Comparison of ENCODE assay signal across 16 cellular contexts in the genomic region with DNA sequence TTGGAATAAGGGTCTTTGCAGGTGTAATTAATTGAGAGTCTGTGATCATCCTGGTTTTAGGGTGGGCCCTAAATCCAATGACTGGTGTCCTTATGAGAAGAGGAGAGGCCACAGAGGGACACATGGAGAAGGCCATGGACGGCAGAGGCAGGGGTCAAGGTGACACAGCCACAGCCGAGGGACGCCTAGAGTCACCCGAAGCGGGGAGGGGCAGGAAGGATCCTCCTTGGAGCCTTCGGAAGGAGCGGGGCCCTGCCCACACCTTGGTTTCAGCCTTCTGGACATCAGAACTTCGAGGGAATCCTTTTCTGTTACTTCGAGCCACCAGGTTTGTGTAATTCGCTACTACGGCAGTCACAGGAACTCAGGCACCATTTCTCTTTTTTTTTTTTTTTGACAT. TPM values are rescaled to one million over a fixed set of nuclear protein-coding genes. Genes with fewer than 3 reads are reported as not detected.
A peak's percentile ranks its signal among the peaks of the same experiment; 100 is the strongest.
DNase-seq lines count a peak whose midpoint lies in the region; ATAC-seq and TF ChIP-seq lines count a peak whose summit lies in the region.
"Had no signal": no experiment of that assay in that cellular context is flagged by ENCODE, and none has a peak within 500 bp of the region (broad histone marks: within the 10 kb centered on the region; RNA-seq: fewer than 3 reads in every experiment).

No MANE protein-coding gene starts in this region.

- POLR2A ChIA-PET in CD8-positive, alpha-beta T cell (lab: Charles Lee): no interaction called here
- POLR2A ChIA-PET in A673 (lab: Charles Lee; ENCODE audit: low non-redundant PET): no interaction called here

- no TSS peak for BruUV-seq in A673 (replicated peaks; lab: Mats Ljungman, UMichigan)

- 91 to 94% methylated on average over 11 of the region's 11 CpGs for WGBS in sigmoid colon, 2 donors

- no peak for TF ChIP-seq POLR2A in sigmoid colon (IDR thresholded peaks at IDR 0.05)

- H3K9me3 Mint-ChIP-seq in CD8-positive, alpha-beta T cell: peaks cover 5% of the 10 kb centered on the region
- H3K9me3 Mint-ChIP-seq in neural crest cell (no peaks in the 10 kb centered on the region), mesothelial cell of epicardium (peaks cover 6% of the 10 kb centered on the region)

- TF ChIP-seq CTCF in CD8-positive, alpha-beta T cell (IDR thresholded peaks at IDR 0.05): no peak
- TF ChIP-seq CTCF in neural crest cell (conservative IDR thresholded peaks at IDR 0.05) (no peak), sigmoid colon (IDR thresholded peaks at IDR 0.05) (no peak), omental fat pad (IDR thresholded peaks at IDR 0.05) (no peak), A673 (conservative IDR thresholded peaks at IDR 0.05; ENCODE audit: low read depth, low read length) (no peak), mesothelial cell of epicardium (IDR thresholded peaks at IDR 0.05; ENCODE audit: unreplicated experiment) (no peak)

- no peaks in the 10 kb centered on the region for H3K9me3 ChIP-seq in CD8-positive, alpha-beta T cell (ENCODE audit: low read length)
- H3K9me3 ChIP-seq in sigmoid colon (no peaks in the 10 kb centered on the region), A673 (ENCODE audit: low read depth, low read length, poor library complexity, severe bottlenecking) (peaks cover 5% of the 10 kb centered on the region)
- H3K9me3 ChIP-seq: A549, HAP-1 had no signal

- intact Hi-C loops in CD8-positive, alpha-beta T cell (cut with DNase I, micrococcal nuclease): no loop called here
- intact Hi-C loops in sigmoid colon (cut with DNase I): no loop called here
- intact Hi-C loops in A673 (cut with micrococcal nuclease; ENCODE audit: unreplicated experiment): no loop called here

- no peak overlapping the region for H3K4me3 ChIP-seq in CD8-positive, alpha-beta T cell (ENCODE audit: low read depth, low read length)
- H3K4me3 ChIP-seq in sigmoid colon (no peak overlapping the region), A673 (ENCODE audit: low read depth, low read length, poor library complexity, severe bottlenecking) (no peak overlapping the region)
- H3K4me3 ChIP-seq: A549, BLaER1, HAP-1 had no signal

- no peaks in the 10 kb centered on the region for H3K27me3 Mint-ChIP-seq in CD8-positive, alpha-beta T cell (ENCODE audit: low read depth)
- no peaks in the 10 kb centered on the region for H3K27me3 Mint-ChIP-seq in neural crest cell (ENCODE audit: low read depth)
- H3K27me3 Mint-ChIP-seq in mesothelial cell of epicardium (ENCODE audit: low read depth): no peaks in the 10 kb centered on the region
- H3K27me3 Mint-ChIP-seq: CD4-positive, alpha-beta memory T cell had no signal

- no peak overlapping the region for H3K4me3 Mint-ChIP-seq in CD8-positive, alpha-beta T cell
- no peak overlapping the region for H3K4me3 Mint-ChIP-seq in neural crest cell
- H3K4me3 Mint-ChIP-seq in mesothelial cell of epicardium: no peak overlapping the region
- H3K4me3 Mint-ChIP-seq: CD14-positive monocyte; CD4-positive, alpha-beta memory T cell had no signal

- H3K4me1 ChIP-seq in CD8-positive, alpha-beta T cell (ENCODE audit: insufficient read depth, low read length): no peaks in the 10 kb centered on the region
- peaks cover 0 to 4% (median 0%) of the 10 kb centered on the region in 4 donors for H3K4me1 ChIP-seq in sigmoid colon
- H3K4me1 ChIP-seq in A673 (ENCODE audit: insufficient read depth, low read length, poor library complexity, severe bottlenecking): no peaks in the 10 kb centered on the region
- H3K4me1 ChIP-seq: HAP-1 had no signal

- TF ChIP-seq EP300 in sigmoid colon (IDR thresholded peaks at IDR 0.05): no peak

- DNase-seq in 8988T (peak; percentile 0), neural crest cell (ENCODE audit: low read depth, low spot score) (no peak), sigmoid colon (peak; percentile 38), omental fat pad (ENCODE audit: low spot score) (no peak), A673 (ENCODE audit: low spot score) (no peak), mesothelial cell of epicardium (ENCODE audit: low spot score in 2 of 2, unreplicated experiment in 2 of 2) (no peak)
- DNase-seq in CD8-positive, alpha-beta T cell: no peak
- DNase-seq: Calu3; CD4-positive, alpha-beta memory T cell; DMS79 treated with DMSO at 0.1 percent for 48 hours; GF-D8 had no signal

- no peaks in the 10 kb centered on the region for H3K27me3 ChIP-seq in CD8-positive, alpha-beta T cell (ENCODE audit: insufficient read depth, low read length)
- peaks cover 0 to 5% (median 0%) of the 10 kb centered on the region in 3 donors for H3K27me3 ChIP-seq in sigmoid colon
- no peaks in the 10 kb centered on the region for H3K27me3 ChIP-seq in A673 (replicated peaks; ENCODE audit: insufficient read depth, low read depth, low read length, poor library complexity)
- H3K27me3 ChIP-seq: BLaER1 had no signal

- H3K36me3 ChIP-seq in CD8-positive, alpha-beta T cell (ENCODE audit: insufficient read depth, low read length): no peaks in the 10 kb centered on the region
- no peaks in the 10 kb centered on the region for H3K36me3 ChIP-seq in sigmoid colon
- H3K36me3 ChIP-seq in A673 (ENCODE audit: insufficient read depth, low read length, poor library complexity, severe bottlenecking): no peaks in the 10 kb centered on the region
- H3K36me3 ChIP-seq: HAP-1 had no signal

- no peak overlapping the region for H3K27ac ChIP-seq in CD8-positive, alpha-beta T cell (ENCODE audit: low read depth, low read length)
- H3K27ac ChIP-seq in sigmoid colon (no peak overlapping the region), A673 (ENCODE audit: low read depth, low read length, poor library complexity, severe bottlenecking) (no peak overlapping the region)
- H3K27ac ChIP-seq: A549, BLaER1, HL-60 had no signal

- H3K27ac Mint-ChIP-seq in CD8-positive, alpha-beta T cell: peak overlapping the region; percentile 49
- H3K27ac Mint-ChIP-seq in neural crest cell (ENCODE audit: unreplicated experiment): peak overlapping the region; percentile 75
- H3K27ac Mint-ChIP-seq in mesothelial cell of epicardium: no peak overlapping the region

- CTCF ChIA-PET in CD8-positive, alpha-beta T cell (lab: Charles Lee): no interaction called here
- CTCF ChIA-PET in A673 (lab: Charles Lee): no interaction called here

- no peaks in the 10 kb centered on the region for H3K4me1 Mint-ChIP-seq in CD8-positive, alpha-beta T cell (ENCODE audit: low read depth)
- peaks cover 8% of the 10 kb centered on the region for H3K4me1 Mint-ChIP-seq in neural crest cell
- no peaks in the 10 kb centered on the region for H3K4me1 Mint-ChIP-seq in mesothelial cell of epicardium

- H3K36me3 Mint-ChIP-seq in CD8-positive, alpha-beta T cell: no peaks in the 10 kb centered on the region
- H3K36me3 Mint-ChIP-seq in neural crest cell (ENCODE audit: low read depth) (no peaks in the 10 kb centered on the region), mesothelial cell of epicardium (no peaks in the 10 kb centered on the region)
- H3K36me3 Mint-ChIP-seq: CD14-positive monocyte had no signal

- ATAC-seq in CD8-positive, alpha-beta T cell: no peak
- no peak for ATAC-seq in omental fat pad (ENCODE audit: low FRiP score)
- ATAC-seq: A549 had no signal

RNA-seq across cellular contexts. Expression of gene RRP1, which starts 31.1 kb away (rescaled TPM):
- 10 to 100 TPM; 26.8 to 26.9 TPM for total RNA-seq in CD8-positive, alpha-beta T cell
- total RNA-seq in neural crest cell: 49.0 and 49.4 TPM in 2 replicates
- 10 to 100 TPM; 10.3 to 16.1 (median 11.8) TPM for total RNA-seq in sigmoid colon
- polyA plus RNA-seq in sigmoid colon: 10 to 100 TPM in 1 of 3 donors, 1 to 10 TPM in 2; 3.9 to 16.2 (median 5.4) TPM
- total RNA-seq in omental fat pad: 10 to 100 TPM; 22.0 to 66.8 (median 25.4) TPM
- total RNA-seq in A673 (2021): 72.5 and 86.4 TPM in 2 replicates
- 41.4 to 44.5 TPM (median 42.2 TPM) in 3 replicates for total RNA-seq in mesothelial cell of epicardium

RNA-seq across cellular contexts. Expression of gene CSTB, which starts 44.4 kb away (rescaled TPM):
- total RNA-seq in CD8-positive, alpha-beta T cell: 1 to 10 TPM; 7.4 to 7.7 TPM
- total RNA-seq in neural crest cell (37.1 and 40.9 TPM in 2 replicates), sigmoid colon (1 to 10 TPM; 7.1 to 9.7 (median 7.8) TPM), omental fat pad (10 to 100 TPM in 3 of 4 donors, 1 to 10 TPM in 1; 8.0 to 27.9 (median 17.7) TPM), A673 (2021) (44.1 and 55.9 TPM in 2 replicates), mesothelial cell of epicardium (22.4 to 23.9 TPM (median 23.3 TPM) in 3 replicates)
- polyA plus RNA-seq in sigmoid colon: 100 to 1,000 TPM in 2 of 3 donors, 10 to 100 TPM in 1; 76.0 to 167 (median 101) TPM

RNA-seq across cellular contexts. Expression of gene AGPAT3, which starts 44.6 kb away (rescaled TPM):
- 10 to 100 TPM; 34.6 to 37.5 TPM for total RNA-seq in CD8-positive, alpha-beta T cell
- total RNA-seq in neural crest cell: 37.3 and 40.3 TPM in 2 replicates
- 10 to 100 TPM; 18.9 to 26.6 (median 19.8) TPM for total RNA-seq in sigmoid colon
- polyA plus RNA-seq in sigmoid colon: 10 to 100 TPM; 14.4 to 48.5 (median 33.3) TPM
- 10 to 100 TPM; 29.7 to 47.0 (median 43.3) TPM for total RNA-seq in omental fat pad
- total RNA-seq in A673 (2021): 68.7 and 69.6 TPM in 2 replicates
- total RNA-seq in mesothelial cell of epicardium: 69.6 to 71.0 TPM (median 71.0 TPM) in 3 replicates

Comparison
In these comparisons a context has a peak if more than half of its experiments do, and no peak if none do; other contexts are left out.
1. DNase-seq: peak in 8988T (single experiment) and sigmoid colon (single experiment); none in CD8-positive, alpha-beta T cell (0 of 7), neural crest cell (single experiment), omental fat pad (single experiment), A673 (single experiment) and mesothelial cell of epicardium (0 of 2).